In genomic region chr13:63446329-63446728, GRCh38 we compare ENCODE assay signal across 14 cellular contexts.
DNase-seq lines count a peak whose midpoint lies in the region; ATAC-seq and TF ChIP-seq lines count a peak whose summit lies in the region.
"Had no signal": no experiment of that assay in that cellular context is flagged by ENCODE, and none has a peak within 500 bp of the region (broad histone marks: within the 10 kb centered on the region; RNA-seq: fewer than 3 reads in every experiment).

No MANE protein-coding gene starts in this region.

- TF ChIP-seq CTCF in fibroblast of mammary gland (conservative IDR thresholded peaks at IDR 0.05; ENCODE audit: control insufficient read depth, insufficient read depth, low read depth, low read length): no peak

- no peak overlapping the region for H3K4me3 ChIP-seq in fibroblast of mammary gland (ENCODE audit: control insufficient read depth, low read depth, low read length)

- ATAC-seq in HG03460 (IDR thresholded peaks at IDR 0.05; ENCODE audit: unreplicated experiment): no peak
- ATAC-seq in GM18858 (IDR thresholded peaks at IDR 0.05; ENCODE audit: unreplicated experiment): no peak
- ATAC-seq in GM19467 (IDR thresholded peaks at IDR 0.05; ENCODE audit: unreplicated experiment): no peak

- DNase-seq in D341Med (ENCODE audit: low spot score) (peak; percentile 26), NCI-H524 treated with DMSO at 0.1 percent for 48 hours (lab: John Stamatoyannopoulos, UW) (peak; percentile 23), cerebellar cortex (ENCODE audit: low spot score) (peak; percentile 74), fibroblast of mammary gland (ENCODE audit: low read depth) (peak; percentile 7)
- no peak for DNase-seq in NK-92 treated with Interleukin-12 subunit alpha and Interleukin-12 subunit beta, amount 100 ng/mL, for 24 hours (lab: John Stamatoyannopoulos, UW)
- DNase-seq: Caco-2; CD8-positive, alpha-beta memory T cell; DMS 273 treated with DMSO at 0.1 percent for 48 hours; DMS79; HCEC 1CT; HFFc6 had no signal
